ENCODE assay signal across 17 cellular contexts in the genomic region with DNA sequence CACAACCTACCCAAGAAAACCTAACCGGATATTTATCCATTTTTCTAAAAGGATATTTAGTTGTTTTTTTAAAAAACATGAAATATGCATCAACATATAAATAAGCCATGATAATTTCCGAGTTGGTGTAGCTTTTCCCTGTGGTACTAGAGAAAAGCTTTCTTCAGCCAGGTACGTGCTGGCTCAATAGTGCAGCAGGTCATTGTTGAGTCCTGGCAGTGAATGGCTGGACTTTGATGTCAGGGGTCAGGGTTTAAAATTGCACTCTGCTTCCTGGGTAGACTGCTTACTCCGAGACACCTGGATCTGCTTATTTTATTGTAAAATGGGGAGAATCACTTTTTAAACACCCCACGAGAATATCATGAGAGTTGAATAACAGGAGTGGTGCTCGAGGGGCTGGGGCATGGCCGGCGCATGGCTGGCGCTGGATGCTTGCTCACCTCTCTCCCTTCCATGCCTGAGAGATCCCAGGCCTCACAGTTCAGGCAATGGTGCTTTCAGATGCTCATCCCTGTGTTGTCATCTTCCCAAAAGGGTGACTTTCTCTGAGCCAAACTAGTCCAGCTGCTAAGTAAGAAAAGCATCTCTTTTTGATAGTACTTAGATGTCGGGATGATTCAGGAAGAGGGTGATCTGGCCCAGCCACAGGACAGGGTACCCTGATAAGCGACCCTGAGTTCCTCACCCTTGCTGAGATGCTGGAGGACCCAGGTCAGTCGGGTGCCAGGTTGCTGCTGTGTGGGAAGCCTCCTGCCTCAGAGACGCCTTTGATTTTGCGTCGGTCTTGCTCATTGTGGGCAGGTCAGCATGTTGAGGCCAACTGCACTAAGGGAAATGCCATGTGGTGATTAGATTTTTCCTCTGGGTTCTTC.
DNase-seq lines count a peak whose midpoint lies in the region; ATAC-seq and TF ChIP-seq lines count a peak whose summit lies in the region.
"Had no signal": no experiment of that assay in that cellular context is flagged by ENCODE, and none has a peak within 500 bp of the region (broad histone marks: within the 10 kb centered on the region; RNA-seq: fewer than 3 reads in every experiment).

No MANE protein-coding gene starts in this region.

- ATAC-seq in left lobe of liver (peak; percentile 82), HG02623 (IDR thresholded peaks at IDR 0.05; ENCODE audit: unreplicated experiment) (no peak), GM21825 (IDR thresholded peaks at IDR 0.05; ENCODE audit: unreplicated experiment) (no peak)
- ATAC-seq: A549; CD8-positive, alpha-beta T cell; K562 had no signal

- TF ChIP-seq CTCF in coronary artery (IDR thresholded peaks at IDR 0.05) = no peak

- peak; percentile 45 for DNase-seq in coronary artery (ENCODE audit: low spot score)
- DNase-seq in left lobe of liver (ENCODE audit: low spot score) = peak; percentile 68
- peak; percentile 7 for DNase-seq in mucosa of gallbladder (ENCODE audit: low spot score)
- no peak for DNase-seq in SKM-1 treated with dmso at 0.1 percent for 144 hours (lab: John Stamatoyannopoulos, UW; ENCODE audit: unreplicated experiment)
- DNase-seq in ecto neural progenitor cell (ENCODE audit: low spot score) = no peak
- DNase-seq: BE2C; CD8-positive, alpha-beta T cell; COR-L47; DND-41; GDM1; HCEC 1CT; HFFc6 had no signal

- no peak overlapping the region for H3K4me3 ChIP-seq in coronary artery
- H3K4me3 ChIP-seq: A549, K562 had no signal

- no peak overlapping the region for H3K27ac ChIP-seq in coronary artery
- H3K27ac ChIP-seq: A549, HL-60 had no signal

Comparison
In these comparisons a context has a peak if more than half of its experiments do, and no peak if none do; other contexts are left out.
1. DNase-seq: peak in coronary artery (single experiment), left lobe of liver (single experiment) and mucosa of gallbladder (single experiment); none in SKM-1 treated with dmso at 0.1 percent for 144 hours (single experiment) and ecto neural progenitor cell (single experiment).